19 cellular contexts compared by ENCODE assay signal in genomic region chr18:3923750-3924149, GRCh38.
DNase-seq lines count a peak whose midpoint lies in the region; ATAC-seq and TF ChIP-seq lines count a peak whose summit lies in the region.
"Had no signal": no experiment of that assay in that cellular context is flagged by ENCODE, and none has a peak within 500 bp of the region (broad histone marks: within the 10 kb centered on the region; RNA-seq: fewer than 3 reads in every experiment).

No MANE protein-coding gene starts in this region.

- H3K36me3 Mint-ChIP-seq in nephron progenitor cell (ENCODE audit: low read depth) = no peaks in the 10 kb centered on the region
- H3K36me3 Mint-ChIP-seq: stimulated activated effector memory CD8-positive, alpha-beta T cell treated with anti-CD3 and anti-CD28 coated beads, Interleukin-12 subunit alpha, Interleukin-12 subunit beta, amount 100 ng/mL, for 72 hours had no signal

- no peak overlapping the region for H3K27ac Mint-ChIP-seq in nephron progenitor cell
- H3K27ac Mint-ChIP-seq: activated CD8-positive, alpha-beta T cell treated with anti-CD3 and anti-CD28 coated beads for 36 hours; activated T-helper 2 cell treated with anti-CD3 and anti-CD28 coated beads, Interferon-gamma antibody, Interleukin-2, Interleukin-4, amounts not matched to agents 10 μg/mL and 5 μg/mL and 100 μg/mL, durations not matched to agents 14 hours and 24 hours and 36 hours; CD4-positive, alpha-beta T cell; stimulated activated effector memory CD8-positive, alpha-beta T cell treated with anti-CD3 and anti-CD28 coated beads, Interleukin-12 subunit alpha, Interleukin-12 subunit beta, amount 100 ng/mL, for 72 hours had no signal

- H3K27me3 Mint-ChIP-seq in nephron progenitor cell (ENCODE audit: low read depth, poor library complexity) = peaks cover 7% of the 10 kb centered on the region

- no peaks in the 10 kb centered on the region for H3K4me1 Mint-ChIP-seq in nephron progenitor cell
- H3K4me1 Mint-ChIP-seq: stimulated activated effector memory CD8-positive, alpha-beta T cell treated with anti-CD3 and anti-CD28 coated beads, Interleukin-12 subunit alpha, Interleukin-12 subunit beta, amount 100 ng/mL, for 72 hours had no signal

- H3K4me3 Mint-ChIP-seq in nephron progenitor cell = no peak overlapping the region
- H3K4me3 Mint-ChIP-seq: activated CD8-positive, alpha-beta T cell treated with anti-CD3 and anti-CD28 coated beads for 36 hours; CD4-positive, alpha-beta T cell; stimulated activated effector memory CD8-positive, alpha-beta T cell treated with anti-CD3 and anti-CD28 coated beads, Interleukin-12 subunit alpha, Interleukin-12 subunit beta, amount 100 ng/mL, for 72 hours had no signal

- POLR2A ChIA-PET in RWPE1 (lab: Yijun Ruan, JAX; ENCODE audit: low non-redundant PET) = no interaction called here

- no peak overlapping the region for H3K4me3 ChIP-seq in fibroblast of mammary gland (ENCODE audit: control insufficient read depth, low read depth, low read length)
- H3K4me3 ChIP-seq: ascending aorta, gastrocnemius medialis, vagina had no signal

- no peak for TF ChIP-seq CTCF in RWPE1 (conservative IDR thresholded peaks at IDR 0.05; ENCODE audit: low read depth)
- no peak for TF ChIP-seq CTCF in fibroblast of mammary gland (conservative IDR thresholded peaks at IDR 0.05; ENCODE audit: control insufficient read depth, insufficient read depth, low read depth, low read length)
- no peak for TF ChIP-seq CTCF in nephron progenitor cell (IDR thresholded peaks at IDR 0.05)

- no peak overlapping the region for H3K27ac ChIP-seq in RWPE1
- H3K27ac ChIP-seq: ascending aorta, gastrocnemius medialis, vagina had no signal

- CTCF ChIA-PET in RWPE1 (lab: Yijun Ruan, JAX) = interaction anchor here (0.6 kb wide), 2 partner anchors 792 to 1063 kb away, joined by 4 to 6 read pairs; no protein-coding TSS in a partner anchor

- H3K9me3 Mint-ChIP-seq in nephron progenitor cell = no peaks in the 10 kb centered on the region
- H3K9me3 Mint-ChIP-seq: activated CD8-positive, alpha-beta T cell treated with anti-CD3 and anti-CD28 coated beads for 36 hours; activated T-helper 2 cell treated with anti-CD3 and anti-CD28 coated beads, Interferon-gamma antibody, Interleukin-2, Interleukin-4, amounts not matched to agents 10 μg/mL and 5 μg/mL and 100 μg/mL, durations not matched to agents 14 hours and 24 hours and 36 hours; CD4-positive, alpha-beta T cell; stimulated activated effector memory CD8-positive, alpha-beta T cell treated with anti-CD3 and anti-CD28 coated beads, Interleukin-12 subunit alpha, Interleukin-12 subunit beta, amount 100 ng/mL, for 72 hours had no signal

- peak; percentile 47 for DNase-seq in ELR (ENCODE audit: low read depth)
- DNase-seq in RWPE1 (ENCODE audit: low spot score) = peak; percentile 7
- DNase-seq in fibroblast of mammary gland (ENCODE audit: low read depth) = peak; percentile 88
- peak; percentile 74 for DNase-seq in renal cortical epithelial cell (ENCODE audit: low read depth)
- DNase-seq in nephron progenitor cell = no peak
- DNase-seq in HK-2 (ENCODE audit: unreplicated experiment) = no peak
- DNase-seq: activated CD8-positive, alpha-beta T cell treated with anti-CD3 and anti-CD28 coated beads for 36 hours; CD4-positive, alpha-beta T cell; DND-41; gastrocnemius medialis; NCI-H1694 treated with DMSO at 0.1 percent for 48 hours; NCI-H446 treated with DMSO at 0.1 percent for 48 hours; nucleus accumbens had no signal

- no peak for ATAC-seq in GM18868 (IDR thresholded peaks at IDR 0.05; ENCODE audit: unreplicated experiment)
- ATAC-seq: activated CD8-positive, alpha-beta T cell treated with anti-CD3 and anti-CD28 coated beads for 36 hours; gastrocnemius medialis; SK-N-SH treated with all-trans-retinoic acid at 6 μM for 48 hours; stimulated activated effector memory CD8-positive, alpha-beta T cell treated with anti-CD3 and anti-CD28 coated beads, Interleukin-12 subunit alpha, Interleukin-12 subunit beta, amount 100 ng/mL, for 72 hours had no signal

Comparison
In these comparisons a context has a peak if more than half of its experiments do, and no peak if none do; other contexts are left out.
1. DNase-seq: peak in ELR (single experiment), RWPE1 (single experiment), fibroblast of mammary gland (single experiment) and renal cortical epithelial cell (single experiment); none in nephron progenitor cell (single experiment) and HK-2 (single experiment).